Comparison of ENCODE assay signal across 1 cellular context in the genomic region with DNA sequence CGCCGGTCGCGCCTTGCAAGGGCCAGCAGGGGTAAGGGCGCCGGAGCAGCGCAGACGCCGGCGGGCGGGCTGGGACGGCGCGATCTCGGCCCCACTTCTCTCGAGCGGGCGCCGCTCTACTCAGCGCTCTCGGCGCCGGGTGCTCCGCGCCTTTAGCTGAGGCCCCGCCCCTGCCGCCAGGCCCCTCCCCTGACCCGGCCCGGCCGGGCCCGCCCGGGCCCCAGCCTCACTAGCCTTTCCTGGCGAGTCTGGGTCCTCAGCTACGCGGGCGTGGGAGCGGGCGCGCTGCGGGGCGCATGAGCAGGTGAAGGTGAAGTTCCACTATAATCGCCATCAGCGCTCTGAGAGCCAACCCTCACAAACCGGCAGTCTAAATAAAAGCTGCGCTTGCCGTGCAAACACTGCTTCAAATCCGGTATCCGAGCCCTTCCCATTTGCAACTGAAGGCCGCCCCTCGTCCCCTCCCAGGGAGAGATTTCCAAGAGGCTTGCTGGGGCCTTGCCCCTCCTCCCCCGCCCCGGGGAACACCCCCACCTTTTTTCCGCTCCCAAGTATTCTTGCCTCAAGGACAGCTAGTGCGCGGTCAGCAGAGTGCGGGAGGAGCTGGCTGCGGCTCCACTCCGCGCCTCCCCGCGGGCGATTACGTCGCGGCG.
A peak's percentile ranks its signal among the peaks of the same experiment; 100 is the strongest.
TF ChIP-seq lines count a peak whose summit lies in the region.

A gene with protein sequence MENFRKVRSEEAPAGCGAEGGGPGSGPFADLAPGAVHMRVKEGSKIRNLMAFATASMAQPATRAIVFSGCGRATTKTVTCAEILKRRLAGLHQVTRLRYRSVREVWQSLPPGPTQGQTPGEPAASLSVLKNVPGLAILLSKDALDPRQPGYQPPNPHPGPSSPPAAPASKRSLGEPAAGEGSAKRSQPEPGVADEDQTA (minus strand): TSS at position 125 of the 653 bp plus-strand sequence. CDS start 189 bp downstream, outside the sequence.

TF ChIP-seq in HepG2, 621 proteins besides CTCF, POLR2A, EP300 and RAD21 (continued from another document):
- TF ChIP-seq HNRNPLL (IDR thresholded peaks at IDR 0.05; ENCODE audit: low read depth, low read length, poor library complexity, severe bottlenecking) = peak; percentile 94
- peak; percentile 44; the same call in 1 of the 2 replicates for TF ChIP-seq POLR2G (IDR thresholded peaks at IDR 0.05; ENCODE audit: low read depth, low read length)
- TF ChIP-seq KDM2A (CRISPR knock-in tag; IDR thresholded peaks at IDR 0.05; ENCODE audit: borderline replicate concordance, low read depth) = peak; percentile 25; the same call in 1 of the 2 replicates
- TF ChIP-seq ZNF572 (CRISPR knock-in tag; IDR thresholded peaks at IDR 0.05) = 0 out of 2 replicates have a peak, but pooled peaks have one; percentile 13
- TF ChIP-seq, protein P1, sequence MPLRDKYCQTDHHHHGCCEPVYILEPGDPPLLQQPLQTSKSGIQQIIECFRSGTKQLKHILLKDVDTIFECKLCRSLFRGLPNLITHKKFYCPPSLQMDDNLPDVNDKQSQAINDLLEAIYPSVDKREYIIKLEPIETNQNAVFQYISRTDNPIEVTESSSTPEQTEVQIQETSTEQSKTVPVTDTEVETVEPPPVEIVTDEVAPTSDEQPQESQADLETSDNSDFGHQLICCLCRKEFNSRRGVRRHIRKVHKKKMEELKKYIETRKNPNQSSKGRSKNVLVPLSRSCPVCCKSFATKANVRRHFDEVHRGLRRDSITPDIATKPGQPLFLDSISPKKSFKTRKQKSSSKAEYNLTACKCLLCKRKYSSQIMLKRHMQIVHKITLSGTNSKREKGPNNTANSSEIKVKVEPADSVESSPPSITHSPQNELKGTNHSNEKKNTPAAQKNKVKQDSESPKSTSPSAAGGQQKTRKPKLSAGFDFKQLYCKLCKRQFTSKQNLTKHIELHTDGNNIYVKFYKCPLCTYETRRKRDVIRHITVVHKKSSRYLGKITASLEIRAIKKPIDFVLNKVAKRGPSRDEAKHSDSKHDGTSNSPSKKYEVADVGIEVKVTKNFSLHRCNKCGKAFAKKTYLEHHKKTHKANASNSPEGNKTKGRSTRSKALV (CRISPR knock-in tag; IDR thresholded peaks at IDR 0.05) = 0 out of 2 replicates have a peak, but pooled peaks have one; percentile 18
- TF ChIP-seq, protein P2, sequence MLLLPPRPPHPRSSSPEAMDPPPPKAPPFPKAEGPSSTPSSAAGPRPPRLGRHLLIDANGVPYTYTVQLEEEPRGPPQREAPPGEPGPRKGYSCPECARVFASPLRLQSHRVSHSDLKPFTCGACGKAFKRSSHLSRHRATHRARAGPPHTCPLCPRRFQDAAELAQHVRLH (CRISPR knock-in tag; IDR thresholded peaks at IDR 0.05; ENCODE audit: borderline replicate concordance, low read depth) = 0 out of 2 replicates have a peak, but pooled peaks have one; percentile 39
- TF ChIP-seq ZSCAN29 (CRISPR knock-in tag; conservative IDR thresholded peaks at IDR 0.05) = 0 out of 2 replicates have a peak, but pooled peaks have one; percentile 30
- no peak for TF ChIP-seq GATAD1 (CRISPR knock-in tag; IDR thresholded peaks at IDR 0.05)
- no peak for TF ChIP-seq HNF4G (IDR thresholded peaks at IDR 0.05; ENCODE audit: borderline replicate concordance, low read depth, low read length)
- peak; percentile 54; the same call in 1 of the 2 replicates for TF ChIP-seq HNF4G (CRISPR knock-in tag; IDR thresholded peaks at IDR 0.05; ENCODE audit: borderline replicate concordance, low read depth)
- TF ChIP-seq, protein P3, sequence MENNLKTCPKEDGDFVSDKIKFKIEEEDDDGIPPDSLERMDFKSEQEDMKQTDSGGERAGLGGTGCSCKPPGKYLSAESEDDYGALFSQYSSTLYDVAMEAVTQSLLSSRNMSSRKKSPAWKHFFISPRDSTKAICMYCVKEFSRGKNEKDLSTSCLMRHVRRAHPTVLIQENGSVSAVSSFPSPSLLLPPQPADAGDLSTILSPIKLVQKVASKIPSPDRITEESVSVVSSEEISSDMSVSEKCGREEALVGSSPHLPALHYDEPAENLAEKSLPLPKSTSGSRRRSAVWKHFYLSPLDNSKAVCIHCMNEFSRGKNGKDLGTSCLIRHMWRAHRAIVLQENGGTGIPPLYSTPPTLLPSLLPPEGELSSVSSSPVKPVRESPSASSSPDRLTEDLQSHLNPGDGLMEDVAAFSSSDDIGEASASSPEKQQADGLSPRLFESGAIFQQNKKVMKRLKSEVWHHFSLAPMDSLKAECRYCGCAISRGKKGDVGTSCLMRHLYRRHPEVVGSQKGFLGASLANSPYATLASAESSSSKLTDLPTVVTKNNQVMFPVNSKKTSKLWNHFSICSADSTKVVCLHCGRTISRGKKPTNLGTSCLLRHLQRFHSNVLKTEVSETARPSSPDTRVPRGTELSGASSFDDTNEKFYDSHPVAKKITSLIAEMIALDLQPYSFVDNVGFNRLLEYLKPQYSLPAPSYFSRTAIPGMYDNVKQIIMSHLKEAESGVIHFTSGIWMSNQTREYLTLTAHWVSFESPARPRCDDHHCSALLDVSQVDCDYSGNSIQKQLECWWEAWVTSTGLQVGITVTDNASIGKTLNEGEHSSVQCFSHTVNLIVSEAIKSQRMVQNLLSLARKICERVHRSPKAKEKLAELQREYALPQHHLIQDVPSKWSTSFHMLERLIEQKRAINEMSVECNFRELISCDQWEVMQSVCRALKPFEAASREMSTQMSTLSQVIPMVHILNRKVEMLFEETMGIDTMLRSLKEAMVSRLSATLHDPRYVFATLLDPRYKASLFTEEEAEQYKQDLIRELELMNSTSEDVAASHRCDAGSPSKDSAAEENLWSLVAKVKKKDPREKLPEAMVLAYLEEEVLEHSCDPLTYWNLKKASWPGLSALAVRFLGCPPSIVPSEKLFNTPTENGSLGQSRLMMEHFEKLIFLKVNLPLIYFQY (CRISPR knock-in tag; IDR thresholded peaks at IDR 0.05; ENCODE audit: borderline replicate concordance) = peak; percentile 96; the same call in 1 of the 2 replicates
- TF ChIP-seq, protein P4, sequence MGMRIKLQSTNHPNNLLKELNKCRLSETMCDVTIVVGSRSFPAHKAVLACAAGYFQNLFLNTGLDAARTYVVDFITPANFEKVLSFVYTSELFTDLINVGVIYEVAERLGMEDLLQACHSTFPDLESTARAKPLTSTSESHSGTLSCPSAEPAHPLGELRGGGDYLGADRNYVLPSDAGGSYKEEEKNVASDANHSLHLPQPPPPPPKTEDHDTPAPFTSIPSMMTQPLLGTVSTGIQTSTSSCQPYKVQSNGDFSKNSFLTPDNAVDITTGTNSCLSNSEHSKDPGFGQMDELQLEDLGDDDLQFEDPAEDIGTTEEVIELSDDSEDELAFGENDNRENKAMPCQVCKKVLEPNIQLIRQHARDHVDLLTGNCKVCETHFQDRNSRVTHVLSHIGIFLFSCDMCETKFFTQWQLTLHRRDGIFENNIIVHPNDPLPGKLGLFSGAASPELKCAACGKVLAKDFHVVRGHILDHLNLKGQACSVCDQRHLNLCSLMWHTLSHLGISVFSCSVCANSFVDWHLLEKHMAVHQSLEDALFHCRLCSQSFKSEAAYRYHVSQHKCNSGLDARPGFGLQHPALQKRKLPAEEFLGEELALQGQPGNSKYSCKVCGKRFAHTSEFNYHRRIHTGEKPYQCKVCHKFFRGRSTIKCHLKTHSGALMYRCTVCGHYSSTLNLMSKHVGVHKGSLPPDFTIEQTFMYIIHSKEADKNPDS (CRISPR knock-in tag; IDR thresholded peaks at IDR 0.05) = no peak
- peak; percentile 26; the same call in 1 of the 2 replicates for TF ChIP-seq ZBTB7B (CRISPR knock-in tag; IDR thresholded peaks at IDR 0.05)
- TF ChIP-seq, protein P5, sequence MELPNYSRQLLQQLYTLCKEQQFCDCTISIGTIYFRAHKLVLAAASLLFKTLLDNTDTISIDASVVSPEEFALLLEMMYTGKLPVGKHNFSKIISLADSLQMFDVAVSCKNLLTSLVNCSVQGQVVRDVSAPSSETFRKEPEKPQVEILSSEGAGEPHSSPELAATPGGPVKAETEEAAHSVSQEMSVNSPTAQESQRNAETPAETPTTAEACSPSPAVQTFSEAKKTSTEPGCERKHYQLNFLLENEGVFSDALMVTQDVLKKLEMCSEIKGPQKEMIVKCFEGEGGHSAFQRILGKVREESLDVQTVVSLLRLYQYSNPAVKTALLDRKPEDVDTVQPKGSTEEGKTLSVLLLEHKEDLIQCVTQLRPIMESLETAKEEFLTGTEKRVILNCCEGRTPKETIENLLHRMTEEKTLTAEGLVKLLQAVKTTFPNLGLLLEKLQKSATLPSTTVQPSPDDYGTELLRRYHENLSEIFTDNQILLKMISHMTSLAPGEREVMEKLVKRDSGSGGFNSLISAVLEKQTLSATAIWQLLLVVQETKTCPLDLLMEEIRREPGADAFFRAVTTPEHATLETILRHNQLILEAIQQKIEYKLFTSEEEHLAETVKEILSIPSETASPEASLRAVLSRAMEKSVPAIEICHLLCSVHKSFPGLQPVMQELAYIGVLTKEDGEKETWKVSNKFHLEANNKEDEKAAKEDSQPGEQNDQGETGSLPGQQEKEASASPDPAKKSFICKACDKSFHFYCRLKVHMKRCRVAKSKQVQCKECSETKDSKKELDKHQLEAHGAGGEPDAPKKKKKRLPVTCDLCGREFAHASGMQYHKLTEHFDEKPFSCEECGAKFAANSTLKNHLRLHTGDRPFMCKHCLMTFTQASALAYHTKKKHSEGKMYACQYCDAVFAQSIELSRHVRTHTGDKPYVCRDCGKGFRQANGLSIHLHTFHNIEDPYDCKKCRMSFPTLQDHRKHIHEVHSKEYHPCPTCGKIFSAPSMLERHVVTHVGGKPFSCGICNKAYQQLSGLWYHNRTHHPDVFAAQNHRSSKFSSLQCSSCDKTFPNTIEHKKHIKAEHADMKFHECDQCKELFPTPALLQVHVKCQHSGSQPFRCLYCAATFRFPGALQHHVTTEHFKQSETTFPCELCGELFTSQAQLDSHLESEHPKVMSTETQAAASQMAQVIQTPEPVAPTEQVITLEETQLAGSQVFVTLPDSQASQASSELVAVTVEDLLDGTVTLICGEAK (IDR thresholded peaks at IDR 0.05) = no peak
- TF ChIP-seq, protein P5 (CRISPR knock-in tag; IDR thresholded peaks at IDR 0.05) = no peak
- no peak for TF ChIP-seq FLYWCH1 (CRISPR knock-in tag; IDR thresholded peaks at IDR 0.05)
- TF ChIP-seq FOXC1 (CRISPR knock-in tag; IDR thresholded peaks at IDR 0.05; ENCODE audit: borderline replicate concordance) = 0 out of 2 replicates have a peak, but pooled peaks have one; percentile 12
- peak; percentile 67 for TF ChIP-seq ZNF777 (CRISPR knock-in tag; IDR thresholded peaks at IDR 0.05)
- TF ChIP-seq, protein P6, sequence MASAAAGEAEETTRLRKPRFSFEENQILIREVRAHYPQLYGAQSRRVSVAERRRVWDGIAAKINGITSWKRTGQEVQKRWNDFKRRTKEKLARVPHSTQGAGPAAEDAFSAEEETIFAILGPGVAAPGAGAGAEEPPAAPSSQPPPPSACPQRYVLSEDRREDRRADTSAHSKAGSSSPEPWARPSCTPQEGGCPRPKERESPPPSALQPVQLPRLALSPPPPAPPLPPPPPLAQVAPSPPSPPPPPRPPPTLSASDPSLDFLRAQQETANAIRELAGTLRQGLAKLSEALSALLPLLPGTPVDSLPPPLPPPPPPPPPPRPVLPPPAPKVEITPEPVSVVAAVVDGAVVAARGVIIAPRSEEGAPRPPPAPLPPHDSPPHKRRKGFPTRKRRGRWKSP (CRISPR knock-in tag; IDR thresholded peaks at IDR 0.05) = 0 out of 2 replicates have a peak, but pooled peaks have one; percentile 28
- 0 out of 2 replicates have a peak, but pooled peaks have one; percentile 15 for TF ChIP-seq KAT8 (CRISPR knock-in tag; IDR thresholded peaks at IDR 0.05)
- TF ChIP-seq ATF7-NPFF (CRISPR knock-in tag; IDR thresholded peaks at IDR 0.05; ENCODE audit: low read depth) = peak; percentile 53; the same call in 1 of the 2 replicates
